ENCODE assay signal across 10 cellular contexts in the genomic region with DNA sequence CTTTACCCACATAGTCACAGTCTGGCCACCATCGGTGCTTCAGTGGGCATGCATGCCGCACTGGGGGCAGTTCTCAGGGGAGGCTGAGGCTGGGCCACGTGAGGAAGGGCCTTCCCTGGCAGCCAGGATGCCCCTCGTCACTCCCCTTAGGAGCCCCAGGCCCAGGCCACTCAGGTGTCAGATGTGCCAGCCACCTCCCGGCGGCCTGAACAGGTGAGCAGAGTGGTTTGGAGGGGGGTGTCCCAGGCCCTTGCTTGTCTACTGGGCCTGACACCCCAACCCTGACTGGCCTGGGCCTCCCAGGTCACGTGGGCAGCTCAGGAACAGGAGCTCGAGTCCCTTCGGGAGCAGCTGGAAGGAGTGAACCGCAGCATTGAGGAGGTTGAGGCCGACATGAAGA. TPM values are rescaled to one million over a fixed set of nuclear protein-coding genes. Genes with fewer than 3 reads are reported as not detected.
"Had no signal": no experiment of that assay in that cellular context is flagged by ENCODE, and none has a peak within 500 bp of the region (broad histone marks: within the 10 kb centered on the region; RNA-seq: fewer than 3 reads in every experiment).

No MANE protein-coding gene starts in this region.

- H3K9me3 Mint-ChIP-seq: GM23338, HFFc6, IgD-negative memory B cell had no signal

- DNase-seq: HFFc6 had no signal

- H3K4me1 ChIP-seq: HAP-1 had no signal

- H3K4me2 ChIP-seq: GM23338 had no signal

- ATAC-seq: GM23338, HCT116, HepG2 had no signal

- FAIRE-seq: H1, H54, HepG2 had no signal

- H3K9me3 ChIP-seq: HAP-1 had no signal

- H3K36me3 Mint-ChIP-seq: IgD-negative memory B cell had no signal

- H3K27ac Mint-ChIP-seq: GM23338, HFFc6, IgD-negative memory B cell had no signal

- H3K27me3 Mint-ChIP-seq: IgD-negative memory B cell had no signal

- H3K4me1 Mint-ChIP-seq: GM23338 had no signal

- H3K4me3 ChIP-seq: GM23338, HAP-1 had no signal

- H3K27ac ChIP-seq: HL-60 had no signal

- H3K4me3 Mint-ChIP-seq: GM23338, HFFc6, IgD-negative memory B cell had no signal

- H2AFZ ChIP-seq: GM23338 had no signal

RNA-seq across cellular contexts. Expression of a gene that starts 14.2 kb away (rescaled TPM):
- total RNA-seq: HepG2, HFFc6, HT1080 had no signal
- polyA plus RNA-seq: IgD-negative memory B cell had no signal

RNA-seq across cellular contexts. Expression of a gene that starts 17.2 kb away (rescaled TPM):
- total RNA-seq: HepG2, HT1080 had no signal
